11 cellular contexts compared by ENCODE assay signal in the genomic region with DNA sequence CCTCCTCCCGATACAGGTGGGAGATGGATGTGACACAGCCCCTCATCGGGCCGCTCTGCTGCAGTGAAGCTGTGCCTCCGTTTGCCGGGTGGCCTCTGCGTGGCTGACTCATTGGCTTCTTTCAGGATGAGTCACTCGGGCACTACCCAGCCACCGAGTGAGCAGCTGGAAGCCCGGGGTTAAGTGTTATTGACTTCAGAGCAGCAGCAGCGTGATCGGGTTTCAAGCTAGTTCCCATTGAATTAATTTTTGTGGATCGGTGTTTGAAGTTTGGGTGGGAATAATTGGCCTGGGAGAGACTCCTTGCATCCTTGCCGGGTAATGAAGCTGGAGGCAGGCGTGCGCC.
DNase-seq lines count a peak whose midpoint lies in the region; ATAC-seq, FAIRE-seq and TF ChIP-seq lines count a peak whose summit lies in the region.
"Had no signal": no experiment of that assay in that cellular context is flagged by ENCODE, and none has a peak within 500 bp of the region (broad histone marks: within the 10 kb centered on the region; RNA-seq: fewer than 3 reads in every experiment).

No MANE protein-coding gene starts in this region.

- H4K20me1 ChIP-seq in fibroblast of lung (ENCODE audit: control insufficient read depth, extremely low read depth, insufficient read depth, low read length): no peaks in the 10 kb centered on the region

- no peaks in the 10 kb centered on the region for H3K79me2 ChIP-seq in fibroblast of lung (ENCODE audit: control insufficient read depth, insufficient read depth, low read length)

- no peak for FAIRE-seq in H54 (lab: Jason Lieb, UNC)
- FAIRE-seq in D721Med (lab: Jason Lieb, UNC): no peak
- FAIRE-seq: colon had no signal

- TF ChIP-seq CTCF in fibroblast of lung (conservative IDR thresholded peaks at IDR 0.05 in 1 of 2, IDR thresholded peaks at IDR 0.05 in 1 of 2; ENCODE audit: low read depth in 1 of 2, low read length in 2 of 2): no peak
- TF ChIP-seq CTCF in D721Med (IDR thresholded peaks at IDR 0.05; ENCODE audit: insufficient read depth, missing control alignments): no peak

- H3K4me1 ChIP-seq in fibroblast of lung (ENCODE audit: control insufficient read depth, extremely low read depth, insufficient read depth, low read length): no peaks in the 10 kb centered on the region
- H3K4me1 ChIP-seq: upper lobe of right lung had no signal

- no peak for TF ChIP-seq POLR2A in H54 (IDR thresholded peaks at IDR 0.05; ENCODE audit: low read depth, low read length)

- H3K36me3 ChIP-seq in fibroblast of lung (ENCODE audit: control insufficient read depth, insufficient read depth, low read length): no peaks in the 10 kb centered on the region
- H3K36me3 ChIP-seq: upper lobe of right lung had no signal

- H3K9ac ChIP-seq in fibroblast of lung (ENCODE audit: insufficient read depth, low read length): no peak overlapping the region

- H3K27me3 ChIP-seq in fibroblast of lung (ENCODE audit: control insufficient read depth, insufficient read depth, low read length): no peaks in the 10 kb centered on the region

- no peak overlapping the region for H3K27ac ChIP-seq in fibroblast of lung (ENCODE audit: insufficient read depth, low read length)
- H3K27ac ChIP-seq: upper lobe of right lung had no signal

- H2AFZ ChIP-seq in fibroblast of lung (ENCODE audit: low read length): no peak overlapping the region

- no peak overlapping the region for H3K4me3 ChIP-seq in fibroblast of lung (replicated peaks in 1 of 4; ENCODE audit: control extremely low read depth in 1 of 4, insufficient read depth in 1 of 4, low read depth in 3 of 4, low read length in 4 of 4)
- H3K4me3 ChIP-seq: upper lobe of right lung had no signal

- peak; percentile 76 for DNase-seq in COLO668 (lab: John Stamatoyannopoulos, UW; ENCODE audit: unreplicated experiment)
- peak; percentile 77 for DNase-seq in H54 (ENCODE audit: insufficient read length, low spot score)
- peak; percentile 52 to 90 for DNase-seq in NCI-H524 (lab: John Stamatoyannopoulos, UW)
- DNase-seq in fibroblast of lung (ENCODE audit: low read depth in 2 of 2): peak; percentile 16 to 71
- DNase-seq in D341Med (ENCODE audit: low spot score): no peak
- DNase-seq in D721Med (ENCODE audit: insufficient read length, low spot score): no peak
- DNase-seq: NCI-H187, upper lobe of right lung had no signal

- no peaks in the 10 kb centered on the region for H3K9me3 ChIP-seq in fibroblast of lung (ENCODE audit: control insufficient read depth, insufficient read depth, low read depth, low read length)
- H3K9me3 ChIP-seq: upper lobe of right lung had no signal

- no peak overlapping the region for H3K4me2 ChIP-seq in fibroblast of lung (ENCODE audit: extremely low read depth, insufficient read depth, low read length)

- ATAC-seq in GM21529 (IDR thresholded peaks at IDR 0.05; ENCODE audit: unreplicated experiment) (no peak), HG03342 (IDR thresholded peaks at IDR 0.05; ENCODE audit: unreplicated experiment) (no peak)

Comparison
In these comparisons a context has a peak if more than half of its experiments do, and no peak if none do; other contexts are left out.
1. DNase-seq: peak in COLO668 (single experiment), H54 (single experiment), NCI-H524 (2 of 2) and fibroblast of lung (2 of 2); none in D341Med (single experiment) and D721Med (single experiment).